In genomic region chr12:26113853-26114719, GRCh38 we compare ENCODE assay signal across 8 cellular contexts. TPM values are rescaled to one million over a fixed set of nuclear protein-coding genes. Genes with fewer than 3 reads are reported as not detected.
DNase-seq lines count a peak whose midpoint lies in the region; ATAC-seq lines count a peak whose summit lies in the region.

No MANE protein-coding gene starts in this region.

- no peaks in the 10 kb centered on the region for H3K36me3 ChIP-seq in endocrine pancreas (ENCODE audit: control insufficient read depth, insufficient read depth, low read length)
- no peaks in the 10 kb centered on the region for H3K36me3 ChIP-seq in mesenchymal stem cell (ENCODE audit: control insufficient read depth in 1 of 2, insufficient read depth in 2 of 2, low read depth in 1 of 2, low read length in 2 of 2)

- peak overlapping the region; percentile 97 for H2BK15ac ChIP-seq in mesenchymal stem cell (ENCODE audit: low read depth, poor library complexity, severe bottlenecking)

- H3K27ac ChIP-seq in mesenchymal stem cell (ENCODE audit: low read length, poor library complexity, severe bottlenecking): peak overlapping the region; percentile 81

- peaks cover 6% of the 10 kb centered on the region for H3K4me1 ChIP-seq in endocrine pancreas (ENCODE audit: control insufficient read depth, insufficient read depth, low read length)
- peaks cover 6% of the 10 kb centered on the region for H3K4me1 ChIP-seq in mesenchymal stem cell (ENCODE audit: control insufficient read depth, insufficient read depth, low read depth, low read length)

- peaks cover 1% of the 10 kb centered on the region for H3K79me1 ChIP-seq in mesenchymal stem cell (replicated peaks; ENCODE audit: low read length, poor library complexity, severe bottlenecking)

- H3K9me3 ChIP-seq in endocrine pancreas (ENCODE audit: control insufficient read depth, low read length) (no peaks in the 10 kb centered on the region), mesenchymal stem cell (ENCODE audit: control insufficient read depth, low read length) (no peaks in the 10 kb centered on the region)

- H2AFZ ChIP-seq in mesenchymal stem cell (ENCODE audit: low read depth, low read length): peak overlapping the region; percentile 86

- H3K9ac ChIP-seq in endocrine pancreas (ENCODE audit: control insufficient read depth, insufficient read depth, low read length): peak overlapping the region; percentile 54
- peak overlapping the region; percentile 93 for H3K9ac ChIP-seq in mesenchymal stem cell (ENCODE audit: low read length)

- H2BK12ac ChIP-seq in mesenchymal stem cell (ENCODE audit: low read length in 2 of 2): peak overlapping the region; percentile 78 to 94

- peak overlapping the region in 1 of 2 experiments; percentile 83 for H3K23ac ChIP-seq in mesenchymal stem cell (ENCODE audit: low read length in 2 of 2)

- H4K91ac ChIP-seq in mesenchymal stem cell (ENCODE audit: low read length): peak overlapping the region; percentile 25

- peak overlapping the region; percentile 54 to 79 for H3K4ac ChIP-seq in mesenchymal stem cell (ENCODE audit: low read depth in 1 of 2, low read length in 2 of 2)

- peak overlapping the region; percentile 52 for H4K8ac ChIP-seq in mesenchymal stem cell (ENCODE audit: low read length)

- 1% methylated on average over 42 of the region's 72 CpGs for WGBS in mesenchymal stem cell

- peak overlapping the region; percentile 77 for H3K4me3 ChIP-seq in endocrine pancreas (ENCODE audit: control insufficient read depth, insufficient read depth, low read length)
- H3K4me3 ChIP-seq in mesenchymal stem cell (ENCODE audit: insufficient read depth in 1 of 2, low read depth in 1 of 2, low read length in 2 of 2): peak overlapping the region; percentile 59 to 77

- peak overlapping the region; percentile 94 for H3K4me2 ChIP-seq in mesenchymal stem cell (ENCODE audit: low read length, poor library complexity, severe bottlenecking)

- peak overlapping the region; percentile 63 for H2BK5ac ChIP-seq in mesenchymal stem cell (ENCODE audit: low read depth, low read length, poor library complexity, severe bottlenecking)

- H2BK120ac ChIP-seq in mesenchymal stem cell (ENCODE audit: low read depth, low read length): peak overlapping the region; percentile 86

- H3K18ac ChIP-seq in mesenchymal stem cell (ENCODE audit: low read depth in 1 of 2, low read length in 2 of 2): peak overlapping the region; percentile 82 to 95

- peak; percentile 98 for DNase-seq in AG20443 (ENCODE audit: low spot score)
- peak; percentile 68 for DNase-seq in NCI-H69 (lab: John Stamatoyannopoulos, UW)
- peak; percentile 27 to 48 (median 40) for DNase-seq in activated CD8-positive, alpha-beta memory T cell treated with anti-CD3 and anti-CD28 coated beads for 48 hours (ENCODE audit: low read depth in 2 of 3, low spot score in 2 of 3)
- DNase-seq in mesenchymal stem cell: peak; percentile 94
- DNase-seq in stimulated activated CD8-positive, alpha-beta memory T cell treated with anti-CD3 and anti-CD28 coated beads, Interleukin-12 subunit alpha, Interleukin-12 subunit beta, amount 100 ng/mL, for 1 hour (ENCODE audit: low read depth): peak; percentile 37

- ATAC-seq in GM18868 (IDR thresholded peaks at IDR 0.05; ENCODE audit: unreplicated experiment) (peak; percentile 78), HG03103 (IDR thresholded peaks at IDR 0.05; ENCODE audit: low read depth, unreplicated experiment) (peak; percentile 68)

- H3K14ac ChIP-seq in mesenchymal stem cell (ENCODE audit: low read length in 2 of 2): no peak overlapping the region

- H2AK5ac ChIP-seq in mesenchymal stem cell (ENCODE audit: low read length, severe bottlenecking): no peak overlapping the region

- H3K27me3 ChIP-seq in endocrine pancreas (ENCODE audit: control insufficient read depth, insufficient read depth, low read length) (no peaks in the 10 kb centered on the region), mesenchymal stem cell (ENCODE audit: control insufficient read depth in 1 of 2, insufficient read depth in 1 of 2, low read length in 2 of 2) (no peaks in the 10 kb centered on the region)

RNA-seq across cellular contexts. Expression of gene BHLHE41, which starts 10.8 kb away (rescaled TPM):
- polyA plus RNA-seq in mesenchymal stem cell (2013, experiment 1 of 2): 10.1 TPM
- polyA plus RNA-seq in mesenchymal stem cell (2013, experiment 2 of 2): 9.7 TPM

Comparison
In these comparisons a context has a peak if more than half of its experiments do, and no peak if none do; other contexts are left out.
1. Peak in every context shown above with its lines: DNase-seq, ATAC-seq, H3K4me3 ChIP-seq and H3K27ac ChIP-seq.
2. DNase-seq: peak in every context shown above with its lines; median percentile 98 in AG20443; 94 in mesenchymal stem cell; 68 in NCI-H69; 40 in activated CD8-positive, alpha-beta memory T cell treated with anti-CD3 and anti-CD28 coated beads for 48 hours; 37 in stimulated activated CD8-positive, alpha-beta memory T cell treated with anti-CD3 and anti-CD28 coated beads, Interleukin-12 subunit alpha, Interleukin-12 subunit beta, amount 100 ng/mL, for 1 hour.